Comparison of ENCODE assay signal across 8 cellular contexts in genomic region chr20:62804021-62804631, GRCh38. TPM values are rescaled to one million over a fixed set of nuclear protein-coding genes. Genes with fewer than 3 reads are reported as not detected.
DNase-seq lines count a peak whose midpoint lies in the region; ATAC-seq and TF ChIP-seq lines count a peak whose summit lies in the region.

No MANE protein-coding gene starts in this region.

- H3K4me3 Mint-ChIP-seq in activated CD4-positive, alpha-beta T cell treated with anti-CD3 and anti-CD28 coated beads for 36 hours: peak overlapping the region; percentile 84

- H3K36me3 Mint-ChIP-seq in activated CD4-positive, alpha-beta T cell treated with anti-CD3 and anti-CD28 coated beads for 36 hours (ENCODE audit: low read depth): peaks cover 24% of the 10 kb centered on the region

- H3K27ac ChIP-seq in RWPE2 (ENCODE audit: poor library complexity, severe bottlenecking): peak overlapping the region; percentile 60
- no peak overlapping the region for H3K27ac ChIP-seq in fibroblast of lung (ENCODE audit: insufficient read depth, low read length)
- peak overlapping the region; percentile 44 for H3K27ac ChIP-seq in skeletal muscle tissue (ENCODE audit: low read depth, low read length)

- peaks cover 9% of the 10 kb centered on the region for H3K4me1 ChIP-seq in RWPE2 (ENCODE audit: insufficient read depth, poor library complexity, severe bottlenecking)
- H3K4me1 ChIP-seq in fibroblast of lung (ENCODE audit: control insufficient read depth, extremely low read depth, insufficient read depth, low read length): no peaks in the 10 kb centered on the region
- peaks cover 45 to 57% (median 57%) of the 10 kb centered on the region in 3 donors for H3K4me1 ChIP-seq in skeletal muscle tissue (ENCODE audit: control insufficient read depth in 3 of 3, insufficient read depth in 3 of 3, low read length in 3 of 3)

- H3K9ac ChIP-seq in fibroblast of lung (ENCODE audit: insufficient read depth, low read length): no peak overlapping the region
- peak overlapping the region; percentile 20 to 50 (median 45) for H3K9ac ChIP-seq in skeletal muscle tissue (ENCODE audit: low read depth in 1 of 3, low read length in 3 of 3)

- POLR2A ChIA-PET in activated CD4-positive, alpha-beta T cell treated with anti-CD3 and anti-CD28 coated beads for 36 hours (lab: Charles Lee): no interaction called here

- CTCF ChIA-PET in activated CD4-positive, alpha-beta T cell treated with anti-CD3 and anti-CD28 coated beads for 36 hours (lab: Charles Lee): interaction anchor here (0.5 kb wide), 2 partner anchors 13 to 100 kb away, joined by 3 read pairs; no protein-coding TSS in a partner anchor

- H2AFZ ChIP-seq in fibroblast of lung (ENCODE audit: low read length): peak overlapping the region; percentile 26

- TF ChIP-seq CTCF in RWPE2 (IDR thresholded peaks at IDR 0.05; ENCODE audit: poor library complexity, severe bottlenecking) (peak; percentile 25), fibroblast of lung (conservative IDR thresholded peaks at IDR 0.05 in 1 of 2, IDR thresholded peaks at IDR 0.05 in 1 of 2; ENCODE audit: low read depth in 1 of 2, low read length in 2 of 2) (no peak)

- H3K4me2 ChIP-seq in fibroblast of lung (ENCODE audit: extremely low read depth, insufficient read depth, low read length): peak overlapping the region; percentile 66

- peak; percentile 21 for ATAC-seq in activated CD4-positive, alpha-beta T cell treated with anti-CD3 and anti-CD28 coated beads for 36 hours
- ATAC-seq in RWPE2 (ENCODE audit: low read depth) (no peak), GM18868 (IDR thresholded peaks at IDR 0.05; ENCODE audit: unreplicated experiment) (no peak), GM21447 (IDR thresholded peaks at IDR 0.05; ENCODE audit: unreplicated experiment) (no peak)

- H3K9me3 Mint-ChIP-seq in activated CD4-positive, alpha-beta T cell treated with anti-CD3 and anti-CD28 coated beads for 36 hours (ENCODE audit: low read depth): no peaks in the 10 kb centered on the region

- intact Hi-C loops in activated CD4-positive, alpha-beta T cell treated with anti-CD3 and anti-CD28 coated beads for 36 hours (cut with DNase I, micrococcal nuclease): loop anchor here (1.0 to 2.0 kb wide), 3 partner anchors 8 to 59 kb away; partner anchors contain the start of gene MRGBP (in 1 of the 2)

- peak overlapping the region; percentile 83 for H3K27ac Mint-ChIP-seq in activated CD4-positive, alpha-beta T cell treated with anti-CD3 and anti-CD28 coated beads for 36 hours

- H3K4me1 Mint-ChIP-seq in activated CD4-positive, alpha-beta T cell treated with anti-CD3 and anti-CD28 coated beads for 36 hours: peaks cover 21% of the 10 kb centered on the region

- no peaks in the 10 kb centered on the region for H3K27me3 ChIP-seq in RWPE2 (ENCODE audit: insufficient read depth, poor library complexity, severe bottlenecking)
- H3K27me3 ChIP-seq in fibroblast of lung (ENCODE audit: control insufficient read depth, insufficient read depth, low read length): no peaks in the 10 kb centered on the region
- H3K27me3 ChIP-seq in skeletal muscle tissue (ENCODE audit: control insufficient read depth in 3 of 3, insufficient read depth in 3 of 3, low read length in 3 of 3): no peaks in the 10 kb centered on the region

- peak overlapping the region; percentile 97 for H3K4me3 ChIP-seq in RWPE2 (ENCODE audit: severe bottlenecking)
- H3K4me3 ChIP-seq in fibroblast of lung (replicated peaks in 1 of 4; ENCODE audit: control extremely low read depth in 1 of 4, insufficient read depth in 1 of 4, low read depth in 3 of 4, low read length in 4 of 4): peak overlapping the region in 3 of 4 experiments; percentile 30 to 81 (median 32)
- peak overlapping the region; percentile 38 to 45 (median 41) for H3K4me3 ChIP-seq in skeletal muscle tissue (ENCODE audit: low read length in 3 of 3)

- H3K9me3 ChIP-seq in RWPE2 (ENCODE audit: severe bottlenecking) (no peaks in the 10 kb centered on the region), fibroblast of lung (ENCODE audit: control insufficient read depth, insufficient read depth, low read depth, low read length) (no peaks in the 10 kb centered on the region), skeletal muscle tissue (ENCODE audit: control insufficient read depth in 3 of 3, low read length in 3 of 3) (no peaks in the 10 kb centered on the region)

- no peak for DNase-seq in activated CD4-positive, alpha-beta T cell treated with anti-CD3 and anti-CD28 coated beads for 36 hours
- DNase-seq in activated CD4-positive, alpha-beta T cell treated with anti-CD3 and anti-CD28 coated beads, Interleukin-2, amount 50 U/mL, for 4 hours: no peak
- DNase-seq in RWPE2 (ENCODE audit: low spot score): no peak
- no peak for DNase-seq in fibroblast of lung (ENCODE audit: low read depth in 2 of 2)
- no peak for DNase-seq in DMS79 (lab: John Stamatoyannopoulos, UW)

- H3K79me2 ChIP-seq in fibroblast of lung (ENCODE audit: control insufficient read depth, insufficient read depth, low read length): peaks cover 26% of the 10 kb centered on the region

- no peaks in the 10 kb centered on the region for H3K27me3 Mint-ChIP-seq in activated CD4-positive, alpha-beta T cell treated with anti-CD3 and anti-CD28 coated beads for 36 hours

- no peaks in the 10 kb centered on the region for H4K20me1 ChIP-seq in fibroblast of lung (ENCODE audit: control insufficient read depth, extremely low read depth, insufficient read depth, low read length)

- H3K36me3 ChIP-seq in RWPE2 (ENCODE audit: low read depth) (peaks cover 56% of the 10 kb centered on the region), fibroblast of lung (ENCODE audit: control insufficient read depth, insufficient read depth, low read length) (peaks cover 26% of the 10 kb centered on the region), skeletal muscle tissue (ENCODE audit: control insufficient read depth in 3 of 3, insufficient read depth in 3 of 3, low read length in 3 of 3) (peaks cover 24 to 28% (median 25%) of the 10 kb centered on the region in 3 donors)

RNA-seq across cellular contexts. Expression of gene OGFR, which starts 0.5 kb away (rescaled TPM):
- total RNA-seq in activated CD4-positive, alpha-beta T cell treated with anti-CD3 and anti-CD28 coated beads for 36 hours: 10 to 100 TPM; 43.8 to 44.7 TPM
- total RNA-seq in fibroblast of lung (30.8 and 34.0 TPM in 2 replicates), skeletal muscle tissue (13.6 TPM)
- 19.7 and 25.9 TPM in 2 replicates for polyA plus RNA-seq in fibroblast of lung
- polyA plus RNA-seq in fibroblast of lung (2012): 29.3 and 39.7 TPM in 2 replicates
- 7.3 and 8.1 TPM in 2 replicates for polyA minus RNA-seq in fibroblast of lung (ENCODE audit: low replicate concordance)

RNA-seq across cellular contexts. Expression of gene MRGBP, which starts 7.9 kb away (rescaled TPM):
- 10 to 100 TPM; 14.5 to 15.0 TPM for total RNA-seq in activated CD4-positive, alpha-beta T cell treated with anti-CD3 and anti-CD28 coated beads for 36 hours
- total RNA-seq in fibroblast of lung (18.5 and 20.3 TPM in 2 replicates), skeletal muscle tissue (5.7 TPM)
- polyA plus RNA-seq in fibroblast of lung: 13.1 and 15.2 TPM in 2 replicates
- 12.6 and 17.4 TPM in 2 replicates for polyA plus RNA-seq in fibroblast of lung (2012)
- 4.7 and 17.0 TPM in 2 replicates for polyA minus RNA-seq in fibroblast of lung (ENCODE audit: low replicate concordance)

RNA-seq across cellular contexts. Expression of gene COL9A3, which starts 12.7 kb away (rescaled TPM):
- not detected for total RNA-seq in activated CD4-positive, alpha-beta T cell treated with anti-CD3 and anti-CD28 coated beads for 36 hours
- 0.17 and 1.3 TPM in 2 replicates for total RNA-seq in fibroblast of lung
- polyA plus RNA-seq in fibroblast of lung: 0.17 and 0.59 TPM in 2 replicates
- 0.49 and 1.3 TPM in 2 replicates for polyA plus RNA-seq in fibroblast of lung (2012)
- not detected in 2 replicates for polyA minus RNA-seq in fibroblast of lung (ENCODE audit: low replicate concordance)
- 8.9 TPM for total RNA-seq in skeletal muscle tissue

RNA-seq across cellular contexts. Expression of gene TCFL5, which starts 57.5 kb away (rescaled TPM):
- total RNA-seq in activated CD4-positive, alpha-beta T cell treated with anti-CD3 and anti-CD28 coated beads for 36 hours: 1 to 10 TPM; 5.2 to 6.6 TPM
- total RNA-seq in fibroblast of lung (13.7 and 15.2 TPM in 2 replicates), skeletal muscle tissue (6.3 TPM)
- 9.8 and 11.1 TPM in 2 replicates for polyA plus RNA-seq in fibroblast of lung
- polyA plus RNA-seq in fibroblast of lung (2012): 8.3 and 8.9 TPM in 2 replicates
- 0.89 and 0.94 TPM in 2 replicates for polyA minus RNA-seq in fibroblast of lung (ENCODE audit: low replicate concordance)

Comparison
In these comparisons a context has a peak if more than half of its experiments do, and no peak if none do; other contexts are left out.
1. H3K4me3 ChIP-seq: peak in every context shown above with its lines; median percentile 97 in RWPE2; 41 in skeletal muscle tissue; 32 in fibroblast of lung.